ENCODE assay signal across 9 cellular contexts in genomic region chr1:88935522-88936222, GRCh38. TPM values are rescaled to one million over a fixed set of nuclear protein-coding genes. Genes with fewer than 3 reads are reported as not detected.
DNase-seq lines count a peak whose midpoint lies in the region; ATAC-seq, FAIRE-seq and TF ChIP-seq lines count a peak whose summit lies in the region.
"Had no signal": no experiment of that assay in that cellular context is flagged by ENCODE, and none has a peak within 500 bp of the region (broad histone marks: within the 10 kb centered on the region; RNA-seq: fewer than 3 reads in every experiment).

No MANE protein-coding gene starts in this region.

- DNase-seq in GM03348 (ENCODE audit: low spot score) (peak; percentile 71), MV-4-11 (lab: John Stamatoyannopoulos, UW) (peak; percentile 15), glomerular endothelial cell (ENCODE audit: extremely low read depth, low read depth, low spot score) (peak; percentile 22), testis (no peak), posterior vena cava (ENCODE audit: low spot score) (no peak)

- no peak for ATAC-seq in GM19463 (IDR thresholded peaks at IDR 0.05; ENCODE audit: unreplicated experiment)

- no peaks in the 10 kb centered on the region for H3K36me3 ChIP-seq in testis (ENCODE audit: low read depth, missing control alignments)

- no peak overlapping the region for H3K4me3 ChIP-seq in testis

- intact Hi-C loops in testis (cut with DNase I; ENCODE audit: low total_unique reads) (no loop called here), posterior vena cava (cut with DNase I) (no loop called here)

- no peak for TF ChIP-seq POLR2A in testis (IDR thresholded peaks at IDR 0.05)

- no peak overlapping the region for H3K27ac ChIP-seq in testis

- TF ChIP-seq CTCF in testis (IDR thresholded peaks at IDR 0.05) = peak; percentile 22 to 83 (median 51)

- no peaks in the 10 kb centered on the region for H3K9me3 ChIP-seq in testis

- WGBS in testis, 2 donors = 66 to 71% methylated on average over 5 of the region's 5 CpGs

- H3K4me1 ChIP-seq in testis = no peaks in the 10 kb centered on the region

- H3K27me3 ChIP-seq in testis = no peaks in the 10 kb centered on the region

- peak; percentile 90 for FAIRE-seq in A204.1 (lab: Jason Lieb, UNC)
- peak; percentile 74 for FAIRE-seq in TTC549 (lab: Jason Lieb, UNC)
- FAIRE-seq: colon had no signal

RNA-seq across cellular contexts. Expression of gene GTF2B, which starts 44.3 kb away (rescaled TPM):
- total RNA-seq in glomerular endothelial cell (22.6 and 24.5 TPM in 2 replicates), testis (10 to 100 TPM; 30.1 to 32.5 TPM), posterior vena cava (10 to 100 TPM; 16.8 to 17.9 TPM)
- polyA plus RNA-seq in testis (ENCODE audit: insufficient read depth, low read depth, low replicate concordance) = 25.1 TPM

RNA-seq across cellular contexts. Expression of gene KYAT3, which starts 56.8 kb away (rescaled TPM):
- total RNA-seq in glomerular endothelial cell = 17.3 and 26.5 TPM in 2 replicates
- total RNA-seq in testis = 10 to 100 TPM; 33.6 to 35.2 TPM
- polyA plus RNA-seq in testis (ENCODE audit: insufficient read depth, low read depth, low replicate concordance) = 10.4 TPM
- total RNA-seq in posterior vena cava = 10 to 100 TPM; 20.4 to 21.2 TPM

RNA-seq across cellular contexts. Expression of gene RBMXL1, which starts 56.8 kb away (rescaled TPM):
- total RNA-seq in glomerular endothelial cell (5.0 and 7.4 TPM in 2 replicates), testis (10 to 100 TPM; 27.8 to 38.7 TPM), posterior vena cava (10 to 100 TPM; 15.6 to 16.1 TPM)
- polyA plus RNA-seq in testis (ENCODE audit: insufficient read depth, low read depth, low replicate concordance) = 15.6 TPM

Comparison
In these comparisons a context has a peak if more than half of its experiments do, and no peak if none do; other contexts are left out.
1. DNase-seq: peak in GM03348 (single experiment), MV-4-11 (single experiment) and glomerular endothelial cell (single experiment); none in testis (single experiment) and posterior vena cava (single experiment).